ENCODE assay signal across 8 cellular contexts in genomic region chr3:101829066-101829830, GRCh38. TPM values are rescaled to one million over a fixed set of nuclear protein-coding genes. Genes with fewer than 3 reads are reported as not detected.
DNase-seq lines count a peak whose midpoint lies in the region; ATAC-seq, FAIRE-seq and TF ChIP-seq lines count a peak whose summit lies in the region.

No MANE protein-coding gene starts in this region.

- no peaks in the 10 kb centered on the region for H3K9me3 Mint-ChIP-seq in activated CD8-positive, alpha-beta T cell treated with anti-CD3 and anti-CD28 coated beads, Interleukin-2, amount 10 ng/mL, durations not matched to agents 7 days and 5 days (ENCODE audit: insufficient read depth)

- H2AFZ ChIP-seq in fibroblast of lung (ENCODE audit: low read length) = peak overlapping the region; percentile 7

- H3K4me1 ChIP-seq in fibroblast of lung (ENCODE audit: control insufficient read depth, extremely low read depth, insufficient read depth, low read length) (peaks cover 4% of the 10 kb centered on the region), pancreas (peaks cover 11 to 38% (median 14%) of the 10 kb centered on the region in 3 donors)

- ATAC-seq in GM19351 (IDR thresholded peaks at IDR 0.05; ENCODE audit: unreplicated experiment) = peak; percentile 47
- peak; percentile 54 for ATAC-seq in HG03442 (IDR thresholded peaks at IDR 0.05; ENCODE audit: unreplicated experiment)
- ATAC-seq in activated CD8-positive, alpha-beta T cell treated with anti-CD3 and anti-CD28 coated beads, Interleukin-2, amount 10 ng/mL, durations not matched to agents 7 days and 5 days = peak; percentile 79
- ATAC-seq in pancreas = peak; percentile 53 to 78 (median 56)

- H3K4me1 Mint-ChIP-seq in activated CD8-positive, alpha-beta T cell treated with anti-CD3 and anti-CD28 coated beads, Interleukin-2, amount 10 ng/mL, durations not matched to agents 7 days and 5 days (ENCODE audit: low read depth) = peaks cover 74% of the 10 kb centered on the region

- peak overlapping the region; percentile 67 for H3K4me3 ChIP-seq in AG04450 (ENCODE audit: low read depth, low read length)
- peak overlapping the region in 2 of 4 experiments; percentile 56 to 72 for H3K4me3 ChIP-seq in fibroblast of lung (replicated peaks in 1 of 4; ENCODE audit: control extremely low read depth in 1 of 4, insufficient read depth in 1 of 4, low read depth in 3 of 4, low read length in 4 of 4)
- peak overlapping the region in 1 of 4 donors; percentile 53 for H3K4me3 ChIP-seq in pancreas

- H3K27ac ChIP-seq in AG04450 (ENCODE audit: low read depth, low read length) (peak overlapping the region; percentile 23), fibroblast of lung (ENCODE audit: insufficient read depth, low read length) (peak overlapping the region; percentile 75), pancreas (peak overlapping the region in 2 of 4 donors; percentile 89 to 91)

- H3K4me3 Mint-ChIP-seq in activated CD8-positive, alpha-beta T cell treated with anti-CD3 and anti-CD28 coated beads, Interleukin-2, amount 10 ng/mL, durations not matched to agents 7 days and 5 days = peak overlapping the region; percentile 93

- H3K4me2 ChIP-seq in fibroblast of lung (ENCODE audit: extremely low read depth, insufficient read depth, low read length) = peak overlapping the region; percentile 97

- no peaks in the 10 kb centered on the region for H3K27me3 Mint-ChIP-seq in activated CD8-positive, alpha-beta T cell treated with anti-CD3 and anti-CD28 coated beads, Interleukin-2, amount 10 ng/mL, durations not matched to agents 7 days and 5 days (ENCODE audit: low read depth)

- FAIRE-seq in pancreas (lab: Jason Lieb, UNC) = no peak

- no peaks in the 10 kb centered on the region for H3K27me3 ChIP-seq in AG04450 (ENCODE audit: control insufficient read depth, insufficient read depth, low read length)
- no peaks in the 10 kb centered on the region for H3K27me3 ChIP-seq in fibroblast of lung (ENCODE audit: control insufficient read depth, insufficient read depth, low read length)
- H3K27me3 ChIP-seq in pancreas = no peaks in the 10 kb centered on the region

- H3K9me3 ChIP-seq in AG04450 (ENCODE audit: control insufficient read depth, insufficient read depth, low read length) (no peaks in the 10 kb centered on the region), fibroblast of lung (ENCODE audit: control insufficient read depth, insufficient read depth, low read depth, low read length) (no peaks in the 10 kb centered on the region), pancreas (no peaks in the 10 kb centered on the region)

- DNase-seq in AG04450 (ENCODE audit: low read depth, low spot score) (no peak), fibroblast of lung (ENCODE audit: low read depth in 2 of 2) (peak; percentile 68 to 79), pancreas (peak in 3 of 6 donors; percentile 30 to 60 (median 45)), HEK293T (ENCODE audit: extremely low spot score) (no peak), NCI-H526 (lab: John Stamatoyannopoulos, UW) (no peak)
- DNase-seq in activated CD8-positive, alpha-beta T cell treated with anti-CD3 and anti-CD28 coated beads, Interleukin-2, amount 10 ng/mL, durations not matched to agents 7 days and 5 days = peak; percentile 69

- H3K79me2 ChIP-seq in fibroblast of lung (ENCODE audit: control insufficient read depth, insufficient read depth, low read length) = no peaks in the 10 kb centered on the region

- CTCF ChIA-PET in AG04450 (lab: Charles Lee) = interaction anchor here (0.8 to 4.4 kb wide), 7 partner anchors 10 to 396 kb away, joined by 3 to 29 read pairs (median 3); no protein-coding TSS in a partner anchor
- CTCF ChIA-PET in activated CD8-positive, alpha-beta T cell treated with anti-CD3 and anti-CD28 coated beads, Interleukin-2, amount 10 ng/mL, durations not matched to agents 7 days and 5 days (lab: Charles Lee) = interaction anchor here (0.7 to 3.1 kb wide), 11 partner anchors 10 to 400 kb away, joined by 3 to 18 read pairs (median 3); no protein-coding TSS in a partner anchor
- CTCF ChIA-PET in HEK293T (lab: Yijun Ruan, JAX) = interaction anchor here (0.6 to 0.8 kb wide), 2 partner anchors 47 to 400 kb away, joined by 3 to 5 read pairs; no protein-coding TSS in a partner anchor

- H3K9ac ChIP-seq in fibroblast of lung (ENCODE audit: insufficient read depth, low read length) = no peak overlapping the region

- H4K20me1 ChIP-seq in fibroblast of lung (ENCODE audit: control insufficient read depth, extremely low read depth, insufficient read depth, low read length) = no peaks in the 10 kb centered on the region

- 35 to 47% methylated on average over 8 of the region's 8 CpGs for WGBS in pancreas, 2 donors

- intact Hi-C loops in pancreas (cut with DNase I) = no loop called here

- POLR2A ChIA-PET in AG04450 (lab: Yijun Ruan, JAX) (interaction anchor here (1.6 kb wide), 1 partner anchor 20 kb away, joined by 5 read pairs; the partner anchor contains the start of gene NFKBIZ), HEK293T (lab: Yijun Ruan, JAX) (interaction anchor here (1.0 kb wide), 1 partner anchor 19 kb away, joined by 4 read pairs; no protein-coding TSS in a partner anchor)
- POLR2A ChIA-PET in activated CD8-positive, alpha-beta T cell treated with anti-CD3 and anti-CD28 coated beads, Interleukin-2, amount 10 ng/mL, durations not matched to agents 7 days and 5 days (lab: Charles Lee) = interaction anchor here (1.4 to 16.4 kb wide), 2 partner anchors 11 to 22 kb away, joined by 6 to 298 read pairs; partner anchors contain the start of gene NFKBIZ

- H3K36me3 ChIP-seq in fibroblast of lung (ENCODE audit: control insufficient read depth, insufficient read depth, low read length) (no peaks in the 10 kb centered on the region), pancreas (no peaks in the 10 kb centered on the region)

- no peak for TF ChIP-seq CTCF in AG04450 (IDR thresholded peaks at IDR 0.05; ENCODE audit: low read depth, low read length)
- TF ChIP-seq CTCF in fibroblast of lung (conservative IDR thresholded peaks at IDR 0.05 in 1 of 2, IDR thresholded peaks at IDR 0.05 in 1 of 2; ENCODE audit: low read depth in 1 of 2, low read length in 2 of 2) = no peak
- TF ChIP-seq CTCF in pancreas (IDR thresholded peaks at IDR 0.05) = no peak

- H3K27ac Mint-ChIP-seq in activated CD8-positive, alpha-beta T cell treated with anti-CD3 and anti-CD28 coated beads, Interleukin-2, amount 10 ng/mL, durations not matched to agents 7 days and 5 days = peak overlapping the region; percentile 93

- H3K36me3 Mint-ChIP-seq in activated CD8-positive, alpha-beta T cell treated with anti-CD3 and anti-CD28 coated beads, Interleukin-2, amount 10 ng/mL, durations not matched to agents 7 days and 5 days (ENCODE audit: low read depth) = peaks cover 23% of the 10 kb centered on the region

TF ChIP-seq in HEK293T, 16 proteins besides CTCF, POLR2A, EP300 and RAD21:
- no peak for TF ChIP-seq FOXA1 (IDR thresholded peaks at IDR 0.05)
- TF ChIP-seq SUZ12 (IDR thresholded peaks at IDR 0.05) = no peak
- no peak for TF ChIP-seq TARDBP (IDR thresholded peaks at IDR 0.05)
- TF ChIP-seq ELF4 (IDR thresholded peaks at IDR 0.05) = no peak

RNA-seq across cellular contexts. Expression of gene NFKBIZ, which starts 20.1 kb away (rescaled TPM):
- polyA plus RNA-seq in AG04450 (2011; rRNA removed) (27.3 and 29.6 TPM in 2 replicates), fibroblast of lung (14.7 and 21.3 TPM in 2 replicates), pancreas (10 to 100 TPM; 16.5 to 24.4 TPM)
- polyA minus RNA-seq in AG04450 (2011; rRNA and poly(A)+ RNA removed) = 110 and 130 TPM in 2 replicates
- total RNA-seq in activated CD8-positive, alpha-beta T cell treated with anti-CD3 and anti-CD28 coated beads, Interleukin-2, amount 10 ng/mL, durations not matched to agents 7 days and 5 days = 10 to 100 TPM; 45.3 to 48.1 TPM
- total RNA-seq in fibroblast of lung (15.4 and 38.8 TPM in 2 replicates), pancreas (10 to 100 TPM; 20.4 to 90.7 (median 31.2) TPM)
- 6.1 and 9.5 TPM in 2 replicates for polyA plus RNA-seq in fibroblast of lung (2012)
- polyA minus RNA-seq in fibroblast of lung (ENCODE audit: low replicate concordance) = 8.8 and 25.1 TPM in 2 replicates

RNA-seq across cellular contexts. Expression of gene NXPE3, which starts 50.2 kb away (rescaled TPM):
- 39.6 and 41.1 TPM in 2 replicates for polyA plus RNA-seq in AG04450 (2011; rRNA removed)
- 58.4 and 64.3 TPM in 2 replicates for polyA minus RNA-seq in AG04450 (2011; rRNA and poly(A)+ RNA removed)
- total RNA-seq in activated CD8-positive, alpha-beta T cell treated with anti-CD3 and anti-CD28 coated beads, Interleukin-2, amount 10 ng/mL, durations not matched to agents 7 days and 5 days = 10 to 100 TPM; 25.7 to 29.5 TPM
- total RNA-seq in fibroblast of lung = 16.4 and 26.9 TPM in 2 replicates
- 27.9 and 32.5 TPM in 2 replicates for polyA plus RNA-seq in fibroblast of lung
- polyA plus RNA-seq in fibroblast of lung (2012) = 14.1 and 19.8 TPM in 2 replicates
- polyA minus RNA-seq in fibroblast of lung (ENCODE audit: low replicate concordance) = 30.7 and 33.7 TPM in 2 replicates
- 1 to 10 TPM; 1.8 to 4.3 (median 2.4) TPM for total RNA-seq in pancreas
- polyA plus RNA-seq in pancreas = 1 to 10 TPM; 1.4 to 3.3 TPM

Comparison
In these comparisons a context has a peak if more than half of its experiments do, and no peak if none do; other contexts are left out.
1. DNase-seq: peak in activated CD8-positive, alpha-beta T cell treated with anti-CD3 and anti-CD28 coated beads, Interleukin-2, amount 10 ng/mL, durations not matched to agents 7 days and 5 days (single experiment) and fibroblast of lung (2 of 2); none in AG04450 (single experiment), HEK293T (single experiment) and NCI-H526 (0 of 2).
2. Peak in every context shown above with its lines, with median percentiles within 50 percentile points of each other: ATAC-seq.